ENCODE assay signal across 8 cellular contexts in genomic region chr19:12983091-12983490, GRCh38. TPM values are rescaled to one million over a fixed set of nuclear protein-coding genes. Genes with fewer than 3 reads are reported as not detected.
DNase-seq lines count a peak whose midpoint lies in the region; TF ChIP-seq lines count a peak whose summit lies in the region.
"Had no signal": no experiment of that assay in that cellular context is flagged by ENCODE, and none has a peak within 500 bp of the region (broad histone marks: within the 10 kb centered on the region; RNA-seq: fewer than 3 reads in every experiment).

No MANE protein-coding gene starts in this region.

- H3K4me1 ChIP-seq in esophagus squamous epithelium: peaks cover 0 to 22% (median 0%) of the 10 kb centered on the region in 3 donors

- 39 to 57% methylated on average over 10 of the region's 10 CpGs for WGBS in esophagus squamous epithelium, 2 donors

- DNase-seq in NCI-H1092 treated with DMSO at 0.1 percent for 48 hours (lab: John Stamatoyannopoulos, UW) (peak; percentile 40), NCI-H1092 (lab: John Stamatoyannopoulos, UW) (no peak), esophagus squamous epithelium (lab: John Stamatoyannopoulos, UW) (no peak), activated T-cell treated with anti-CD3 and anti-CD28 coated beads for 4 hours (no peak), mucosa of gallbladder (ENCODE audit: low spot score) (no peak)

- H3K36me3 ChIP-seq in esophagus squamous epithelium: no peaks in the 10 kb centered on the region

- no peak overlapping the region for H3K27ac ChIP-seq in esophagus squamous epithelium
- H3K27ac ChIP-seq in temporal lobe (ENCODE audit: low read depth, low read length): peak overlapping the region; percentile 97

- peak overlapping the region in 3 of 4 donors; percentile 14 to 50 (median 36) for H3K4me3 ChIP-seq in esophagus squamous epithelium

- intact Hi-C loops in esophagus squamous epithelium (cut with DNase I): loop anchor here (5.0 kb wide), 2 partner anchors 79 to 109 kb away; no protein-coding TSS in a partner anchor

- no peak for TF ChIP-seq CTCF in esophagus squamous epithelium (IDR thresholded peaks at IDR 0.05)

- no peaks in the 10 kb centered on the region for H3K9me3 ChIP-seq in esophagus squamous epithelium

- no peaks in the 10 kb centered on the region for H3K27me3 ChIP-seq in esophagus squamous epithelium

- no peak for TF ChIP-seq POLR2A in esophagus squamous epithelium (IDR thresholded peaks at IDR 0.05)

RNA-seq across cellular contexts. Expression of gene NFIX, which starts 12.2 kb away (rescaled TPM):
- total RNA-seq in esophagus squamous epithelium: 10 to 100 TPM; 32.3 to 81.2 (median 51.6) TPM
- total RNA-seq in temporal lobe: 185 TPM
- 135 TPM for total RNA-seq in mucosa of gallbladder

RNA-seq across cellular contexts. Expression of gene DAND5, which starts 13.7 kb away (rescaled TPM):
- total RNA-seq in esophagus squamous epithelium (not detected), temporal lobe (not detected), mucosa of gallbladder (0.26 TPM)
- total RNA-seq: LHCN-M2, SK-MEL-5 had no signal

RNA-seq across cellular contexts. Expression of gene GADD45GIP1, which starts 26.1 kb away (rescaled TPM):
- 10 to 100 TPM; 34.4 to 59.7 (median 44.9) TPM for total RNA-seq in esophagus squamous epithelium
- 13.5 TPM for total RNA-seq in temporal lobe
- 17.6 TPM for total RNA-seq in mucosa of gallbladder

RNA-seq across cellular contexts. Expression of gene RAD23A, which starts 37.4 kb away (rescaled TPM):
- total RNA-seq in esophagus squamous epithelium (10 to 100 TPM; 67.7 to 87.4 (median 82.4) TPM), temporal lobe (26.1 TPM), mucosa of gallbladder (83.0 TPM)

RNA-seq across cellular contexts. Expression of gene CALR, which starts 44.7 kb away (rescaled TPM):
- 100 to 1,000 TPM; 262 to 577 (median 513) TPM for total RNA-seq in esophagus squamous epithelium
- 154 TPM for total RNA-seq in temporal lobe
- 1,099 TPM for total RNA-seq in mucosa of gallbladder
